Comparison of ENCODE assay signal across 27 cellular contexts in genomic region chr3:115134648-115135347, GRCh38.
"Had no signal": no experiment of that assay in that cellular context is flagged by ENCODE, and none has a peak within 500 bp of the region (broad histone marks: within the 10 kb centered on the region; RNA-seq: fewer than 3 reads in every experiment).

No MANE protein-coding gene starts in this region.

- H3K27ac ChIP-seq: coronary artery, esophagus squamous epithelium, left lung, neural progenitor cell, psoas muscle, sigmoid colon, stomach, thyroid gland, vagina had no signal

- FAIRE-seq: endometrium had no signal

- H3K27me3 ChIP-seq: esophagus squamous epithelium, left lung, neural progenitor cell, sigmoid colon, stomach, thyroid gland, vagina had no signal

- H3K4me1 ChIP-seq: esophagus squamous epithelium, left lung, neural progenitor cell, thyroid gland had no signal

- H3K9me3 ChIP-seq: esophagus squamous epithelium, left lung, mucosa of descending colon, psoas muscle, sigmoid colon, stomach, thyroid gland, vagina had no signal

- DNase-seq: dermis blood vessel endothelial cell; effector memory CD4-positive, alpha-beta T cell; erythroblast; esophagus squamous epithelium; foreskin melanocyte; glutamatergic neuron; hypothalamus; kidney; left lung; mesenchymal stem cell; mucosa of descending colon; naive B cell; psoas muscle; right cardiac atrium; sigmoid colon; stimulated activated CD4-positive, alpha-beta T cell treated with anti-CD3 and anti-CD28 coated beads, Interleukin-2, amount 100 ng/mL, for 24 hours; stimulated activated CD4-positive, alpha-beta T cell treated with anti-CD3 and anti-CD28 coated beads, Interleukin-4, amount 100 ng/mL, for 24 hours; stimulated activated naive CD4-positive, alpha-beta T cell treated with Interleukin-2 at 50 U/mL for 16 hours; stomach; thyroid gland; trophoblast cell had no signal

- ATAC-seq: left lung; mucosa of descending colon; natural killer cell treated with Interleukin-12 subunit alpha and Interleukin-12 subunit beta and Interleukin-15 and Interleukin-18, amount 100 ng/mL, for 72 hours; right cardiac atrium; stimulated activated effector memory CD8-positive, alpha-beta T cell treated with anti-CD3 and anti-CD28 coated beads, Interleukin-12 subunit alpha, Interleukin-12 subunit beta, amount 100 ng/mL, for 72 hours had no signal

- H3K36me3 ChIP-seq: esophagus squamous epithelium, left lung, neural progenitor cell, sigmoid colon, stomach, thyroid gland, vagina had no signal

- H3K4me3 ChIP-seq: coronary artery, esophagus squamous epithelium, left lung, mucosa of descending colon, neural progenitor cell, psoas muscle, sigmoid colon, stomach, thyroid gland, vagina had no signal
